In the genomic region with DNA sequence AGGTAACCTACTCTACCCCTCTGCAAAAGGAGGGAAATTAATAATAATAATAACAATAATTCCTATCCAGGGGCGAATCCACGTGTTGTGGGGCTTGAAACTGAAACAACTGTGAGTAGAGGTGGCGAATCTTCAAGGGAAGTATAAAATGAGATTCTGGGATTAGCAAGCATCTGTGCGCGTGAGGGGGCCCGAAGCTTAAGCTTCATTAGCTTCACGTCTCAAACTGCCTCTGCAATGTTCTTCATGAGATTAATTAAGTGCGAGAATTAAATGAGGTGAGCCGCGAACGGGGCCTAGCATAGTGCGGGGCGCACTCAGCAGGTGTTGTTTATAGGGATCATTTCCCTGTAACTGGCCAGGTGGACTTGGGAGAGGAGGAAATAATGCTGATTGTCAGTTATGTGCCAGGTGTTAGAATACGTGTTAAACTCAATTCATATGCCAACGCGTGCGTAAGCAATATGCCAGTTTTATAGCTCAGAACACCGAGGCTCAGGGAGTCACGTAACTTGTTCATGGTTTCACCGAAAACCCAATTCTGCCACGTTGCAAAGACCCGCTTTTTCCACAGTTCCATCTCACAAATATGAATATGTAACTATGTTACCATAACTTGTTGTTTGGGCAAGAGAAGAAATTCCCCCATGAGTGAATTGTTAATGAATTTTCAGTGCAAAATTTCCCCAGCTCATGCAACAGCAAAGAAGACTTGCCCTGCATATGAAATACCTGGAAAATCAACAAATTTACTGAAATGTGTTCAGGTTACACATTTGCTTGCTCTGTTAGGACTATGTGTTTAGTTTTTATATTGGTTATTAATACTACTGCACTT, we compare ENCODE assay signal across 1 cellular context.
TF ChIP-seq lines count a peak whose summit lies in the region.

No MANE protein-coding gene starts in this region.

TF ChIP-seq in GM12878, 131 proteins besides CTCF, POLR2A, EP300 and RAD21 (continued from another document):
- TF ChIP-seq SIX5 (IDR thresholded peaks at IDR 0.05; ENCODE audit: low read depth, low read length, severe bottlenecking) (no peak), NRF1 (conservative IDR thresholded peaks at IDR 0.05; ENCODE audit: low read depth, low read length) (no peak), SMARCA5 (IDR thresholded peaks at IDR 0.05) (no peak), JUND (IDR thresholded peaks at IDR 0.05; ENCODE audit: low read depth, low read length) (no peak), KLF5 (IDR thresholded peaks at IDR 0.05; ENCODE audit: partially characterized antibody) (no peak), ZBTB33 (IDR thresholded peaks at IDR 0.05) (no peak), ZSCAN29 (IDR thresholded peaks at IDR 0.05) (no peak), E2F4 (IDR thresholded peaks at IDR 0.05; ENCODE audit: low read depth, low read length) (no peak), RUNX3 (IDR thresholded peaks at IDR 0.05; ENCODE audit: low read length) (no peak), BCL11A (IDR thresholded peaks at IDR 0.05; ENCODE audit: low read depth, low read length) (no peak), SKIL (IDR thresholded peaks at IDR 0.05; ENCODE audit: low read depth, poor library complexity, severe bottlenecking) (peak; percentile 33), SMAD1 (IDR thresholded peaks at IDR 0.05; ENCODE audit: low read depth, partially characterized antibody) (no peak), POLR2AphosphoS2 (IDR thresholded peaks at IDR 0.05; ENCODE audit: low read depth, low read length) (no peak), TAF1 (IDR thresholded peaks at IDR 0.05; ENCODE audit: borderline replicate concordance, low read depth, low read length) (no peak), EZH2 (IDR thresholded peaks at IDR 0.05; ENCODE audit: borderline replicate concordance, control insufficient read depth, low read depth, low read length) (no peak)
- TF ChIP-seq, protein P1, sequence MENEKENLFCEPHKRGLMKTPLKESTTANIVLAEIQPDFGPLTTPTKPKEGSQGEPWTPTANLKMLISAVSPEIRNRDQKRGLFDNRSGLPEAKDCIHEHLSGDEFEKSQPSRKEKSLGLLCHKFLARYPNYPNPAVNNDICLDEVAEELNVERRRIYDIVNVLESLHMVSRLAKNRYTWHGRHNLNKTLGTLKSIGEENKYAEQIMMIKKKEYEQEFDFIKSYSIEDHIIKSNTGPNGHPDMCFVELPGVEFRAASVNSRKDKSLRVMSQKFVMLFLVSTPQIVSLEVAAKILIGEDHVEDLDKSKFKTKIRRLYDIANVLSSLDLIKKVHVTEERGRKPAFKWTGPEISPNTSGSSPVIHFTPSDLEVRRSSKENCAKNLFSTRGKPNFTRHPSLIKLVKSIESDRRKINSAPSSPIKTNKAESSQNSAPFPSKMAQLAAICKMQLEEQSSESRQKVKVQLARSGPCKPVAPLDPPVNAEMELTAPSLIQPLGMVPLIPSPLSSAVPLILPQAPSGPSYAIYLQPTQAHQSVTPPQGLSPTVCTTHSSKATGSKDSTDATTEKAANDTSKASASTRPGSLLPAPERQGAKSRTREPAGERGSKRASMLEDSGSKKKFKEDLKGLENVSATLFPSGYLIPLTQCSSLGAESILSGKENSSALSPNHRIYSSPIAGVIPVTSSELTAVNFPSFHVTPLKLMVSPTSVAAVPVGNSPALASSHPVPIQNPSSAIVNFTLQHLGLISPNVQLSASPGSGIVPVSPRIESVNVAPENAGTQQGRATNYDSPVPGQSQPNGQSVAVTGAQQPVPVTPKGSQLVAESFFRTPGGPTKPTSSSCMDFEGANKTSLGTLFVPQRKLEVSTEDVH (IDR thresholded peaks at IDR 0.05; ENCODE audit: low read depth, partially characterized antibody), result no peak
- TF ChIP-seq, protein P2, sequence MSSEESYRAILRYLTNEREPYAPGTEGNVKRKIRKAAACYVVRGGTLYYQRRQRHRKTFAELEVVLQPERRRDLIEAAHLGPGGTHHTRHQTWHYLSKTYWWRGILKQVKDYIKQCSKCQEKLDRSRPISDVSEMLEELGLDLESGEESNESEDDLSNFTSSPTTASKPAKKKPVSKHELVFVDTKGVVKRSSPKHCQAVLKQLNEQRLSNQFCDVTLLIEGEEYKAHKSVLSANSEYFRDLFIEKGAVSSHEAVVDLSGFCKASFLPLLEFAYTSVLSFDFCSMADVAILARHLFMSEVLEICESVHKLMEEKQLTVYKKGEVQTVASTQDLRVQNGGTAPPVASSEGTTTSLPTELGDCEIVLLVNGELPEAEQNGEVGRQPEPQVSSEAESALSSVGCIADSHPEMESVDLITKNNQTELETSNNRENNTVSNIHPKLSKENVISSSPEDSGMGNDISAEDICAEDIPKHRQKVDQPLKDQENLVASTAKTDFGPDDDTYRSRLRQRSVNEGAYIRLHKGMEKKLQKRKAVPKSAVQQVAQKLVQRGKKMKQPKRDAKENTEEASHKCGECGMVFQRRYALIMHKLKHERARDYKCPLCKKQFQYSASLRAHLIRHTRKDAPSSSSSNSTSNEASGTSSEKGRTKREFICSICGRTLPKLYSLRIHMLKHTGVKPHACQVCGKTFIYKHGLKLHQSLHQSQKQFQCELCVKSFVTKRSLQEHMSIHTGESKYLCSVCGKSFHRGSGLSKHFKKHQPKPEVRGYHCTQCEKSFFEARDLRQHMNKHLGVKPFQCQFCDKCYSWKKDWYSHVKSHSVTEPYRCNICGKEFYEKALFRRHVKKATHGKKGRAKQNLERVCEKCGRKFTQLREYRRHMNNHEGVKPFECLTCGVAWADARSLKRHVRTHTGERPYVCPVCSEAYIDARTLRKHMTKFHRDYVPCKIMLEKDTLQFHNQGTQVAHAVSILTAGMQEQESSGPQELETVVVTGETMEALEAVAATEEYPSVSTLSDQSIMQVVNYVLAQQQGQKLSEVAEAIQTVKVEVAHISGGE (CRISPR knock-in tag; IDR thresholded peaks at IDR 0.05), result no peak
- TF ChIP-seq, protein P3, sequence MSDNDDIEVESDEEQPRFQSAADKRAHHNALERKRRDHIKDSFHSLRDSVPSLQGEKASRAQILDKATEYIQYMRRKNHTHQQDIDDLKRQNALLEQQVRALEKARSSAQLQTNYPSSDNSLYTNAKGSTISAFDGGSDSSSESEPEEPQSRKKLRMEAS (IDR thresholded peaks at IDR 0.05; ENCODE audit: low read depth, low read length), result peak; percentile 23; the same call in 1 of the 2 replicates
